Comparison of ENCODE assay signal across 20 cellular contexts in the genomic region with DNA sequence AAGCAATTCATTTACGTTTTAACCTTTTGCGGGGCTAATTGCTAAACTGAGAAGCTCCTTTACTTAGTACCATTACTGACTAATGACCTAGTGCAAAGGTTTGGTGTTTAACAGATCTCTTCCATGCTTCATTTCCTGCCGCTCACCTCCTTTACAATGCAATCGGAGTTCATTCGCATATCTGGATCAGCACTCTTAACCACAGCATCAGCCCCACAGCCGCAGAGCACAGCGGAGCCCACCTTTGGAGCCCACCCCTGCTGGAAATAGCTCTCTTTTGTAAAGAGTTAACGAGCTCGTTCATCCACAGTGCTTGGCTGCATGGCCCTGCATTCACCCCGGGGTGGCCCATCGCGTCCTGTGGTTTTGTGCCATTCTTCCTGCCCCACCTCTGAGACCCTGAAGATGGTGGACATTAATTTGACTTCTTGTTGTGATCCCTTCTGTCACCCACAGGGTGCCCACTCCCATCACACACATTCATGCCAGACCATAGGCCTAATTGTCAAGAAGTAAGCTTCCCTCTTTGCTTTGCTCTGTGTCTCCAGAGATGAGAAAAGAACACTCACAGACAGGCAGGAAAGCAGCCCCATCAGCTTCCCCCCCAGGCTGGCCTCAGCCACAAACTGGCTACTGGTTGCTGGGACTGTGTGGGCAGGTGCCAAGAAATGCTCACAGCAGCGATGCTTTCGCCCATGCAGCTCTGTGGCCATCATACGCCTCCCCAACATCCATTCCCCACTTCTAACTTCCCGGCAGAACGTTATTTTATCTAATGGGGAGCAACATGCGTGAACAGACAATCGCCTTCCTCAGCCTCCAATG.
"Had no signal": no experiment of that assay in that cellular context is flagged by ENCODE, and none has a peak within 500 bp of the region (broad histone marks: within the 10 kb centered on the region; RNA-seq: fewer than 3 reads in every experiment).

No MANE protein-coding gene starts in this region.

- DNase-seq: activated CD4-positive, alpha-beta memory T cell treated with anti-CD3 and anti-CD28 coated beads for 36 hours; activated CD4-positive, alpha-beta T cell treated with anti-CD3 and anti-CD28 coated beads for 1 hour; activated naive CD4-positive, alpha-beta T cell treated with anti-CD3 and anti-CD28 coated beads, Interleukin-2, amount 50 U/mL, for 16 hours; activated T-cell treated with anti-CD3 and anti-CD28 coated beads, Interleukin-2, amount 50 U/mL, for 24 hours; kidney glomerular epithelial cell; left ventricle myocardium superior; mucosa of descending colon; naive thymus-derived CD4-positive, alpha-beta T cell; nucleus accumbens; right cardiac atrium; stimulated activated CD4-positive, alpha-beta T cell treated with anti-CD3 and anti-CD28 coated beads, Interleukin-15, amount 100 ng/mL, for 24 hours; stimulated activated CD4-positive, alpha-beta T cell treated with anti-CD3 and anti-CD28 coated beads, Interleukin-4, amount 100 ng/mL, for 1 hour; stimulated activated naive B cell treated with anti-CD40 and anti-IgM and Interleukin-4, amounts not matched to agents 10 μg/mL and 1 μg/mL and 100 μg/mL, for 72 hours; T1000; transverse colon had no signal

- H3K4me3 ChIP-seq: adrenal gland, hepatocyte, mucosa of descending colon, skin epidermis, transverse colon, vagina had no signal

- H3K27ac ChIP-seq: adrenal gland, hepatocyte, skin epidermis, transverse colon, vagina had no signal

- H3K4me1 Mint-ChIP-seq: memory B cell; stimulated activated naive B cell treated with anti-CD40 and anti-IgM and Interleukin-4, amounts not matched to agents 10 μg/mL and 1 μg/mL and 100 μg/mL, for 72 hours had no signal

- H3K27me3 ChIP-seq: adrenal gland, hepatocyte, transverse colon, vagina had no signal

- ATAC-seq: left ventricle myocardium superior; mucosa of descending colon; naive thymus-derived CD4-positive, alpha-beta T cell; right cardiac atrium; stimulated activated naive B cell treated with anti-CD40 and anti-IgM and Interleukin-4, amounts not matched to agents 10 μg/mL and 1 μg/mL and 100 μg/mL, for 72 hours had no signal

- H3K36me3 Mint-ChIP-seq: activated CD4-positive, alpha-beta memory T cell treated with anti-CD3 and anti-CD28 coated beads for 36 hours; memory B cell; stimulated activated naive B cell treated with anti-CD40 and anti-IgM and Interleukin-4, amounts not matched to agents 10 μg/mL and 1 μg/mL and 100 μg/mL, for 72 hours had no signal

- H3K4me1 ChIP-seq: adrenal gland, transverse colon, vagina had no signal

- H3K27me3 Mint-ChIP-seq: activated T-cell treated with anti-CD3 and anti-CD28 coated beads, Interleukin-2, amount 50 U/mL, for 24 hours; stimulated activated naive B cell treated with anti-CD40 and anti-IgM and Interleukin-4, amounts not matched to agents 10 μg/mL and 1 μg/mL and 100 μg/mL, for 72 hours had no signal

- H3K36me3 ChIP-seq: adrenal gland, transverse colon, vagina had no signal

- H3K9me3 Mint-ChIP-seq: activated CD4-positive, alpha-beta memory T cell treated with anti-CD3 and anti-CD28 coated beads for 36 hours; activated T-cell treated with anti-CD3 and anti-CD28 coated beads, Interleukin-2, amount 50 U/mL, for 24 hours; memory B cell; stimulated activated naive B cell treated with anti-CD40 and anti-IgM and Interleukin-4, amounts not matched to agents 10 μg/mL and 1 μg/mL and 100 μg/mL, for 72 hours had no signal

- H3K9me3 ChIP-seq: adrenal gland, mucosa of descending colon, transverse colon, vagina had no signal

- H3K27ac Mint-ChIP-seq: activated CD4-positive, alpha-beta memory T cell treated with anti-CD3 and anti-CD28 coated beads for 36 hours; activated T-cell treated with anti-CD3 and anti-CD28 coated beads, Interleukin-2, amount 50 U/mL, for 24 hours; memory B cell; naive thymus-derived CD4-positive, alpha-beta T cell; stimulated activated naive B cell treated with anti-CD40 and anti-IgM and Interleukin-4, amounts not matched to agents 10 μg/mL and 1 μg/mL and 100 μg/mL, for 72 hours had no signal

- H3K4me2 ChIP-seq: hepatocyte had no signal

- H3K4me3 Mint-ChIP-seq: activated CD4-positive, alpha-beta memory T cell treated with anti-CD3 and anti-CD28 coated beads for 36 hours; activated T-cell treated with anti-CD3 and anti-CD28 coated beads, Interleukin-2, amount 50 U/mL, for 24 hours; memory B cell; naive thymus-derived CD4-positive, alpha-beta T cell; stimulated activated naive B cell treated with anti-CD40 and anti-IgM and Interleukin-4, amounts not matched to agents 10 μg/mL and 1 μg/mL and 100 μg/mL, for 72 hours had no signal
